In the genomic region with DNA sequence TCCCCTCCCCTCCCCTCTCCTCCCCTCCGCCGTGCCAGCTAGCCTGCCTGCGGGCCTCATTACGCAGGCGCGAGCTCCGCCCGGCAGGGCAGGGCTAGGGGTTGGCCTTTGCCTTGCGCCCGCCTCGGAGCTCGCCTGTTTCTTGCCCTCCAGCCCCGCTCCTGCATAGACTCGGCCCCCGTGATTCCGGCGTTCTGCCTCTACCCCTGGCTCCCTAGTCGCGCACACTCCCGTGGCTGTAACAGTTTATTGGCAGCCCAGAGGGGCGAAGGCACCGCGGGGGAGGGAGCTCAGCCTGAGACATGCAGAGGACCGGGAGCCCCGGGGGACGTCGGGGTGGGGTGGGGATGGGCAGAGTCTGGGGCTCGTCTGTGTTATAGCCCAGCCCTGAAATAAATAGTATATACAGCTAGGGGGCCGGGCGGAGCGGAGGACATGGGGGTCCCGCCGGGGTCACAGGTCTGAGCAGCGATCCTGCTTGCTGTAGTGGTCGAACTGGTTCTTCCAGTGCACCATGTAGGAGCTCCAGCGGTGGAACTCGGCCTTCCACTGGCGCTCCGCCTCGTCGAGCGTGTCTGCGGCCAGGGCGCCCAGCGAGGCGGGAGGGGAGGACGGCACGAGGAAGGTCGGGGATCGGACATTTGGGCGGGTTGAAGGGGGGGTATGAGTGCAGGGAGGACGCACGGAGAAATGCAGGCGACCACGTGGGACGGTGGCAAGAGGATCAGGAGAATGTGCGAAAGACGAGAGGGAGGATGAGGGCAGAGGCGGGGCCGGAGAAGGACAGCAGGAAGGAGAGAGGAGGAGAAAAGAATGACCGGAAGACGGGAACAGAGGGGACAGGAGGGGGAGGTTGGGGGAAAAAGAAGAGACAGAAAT, we compare ENCODE assay signal across 8 cellular contexts. TPM values are rescaled to one million over a fixed set of nuclear protein-coding genes. Genes with fewer than 3 reads are reported as not detected.
DNase-seq lines count a peak whose midpoint lies in the region; ATAC-seq and TF ChIP-seq lines count a peak whose summit lies in the region.

No MANE protein-coding gene starts in this region.

- intact Hi-C loops in left ventricle myocardium superior (cut with micrococcal nuclease), result no loop called here
- intact Hi-C loops in prostate gland (cut with DNase I), result no loop called here

- H3K27ac ChIP-seq in prostate gland, result peak overlapping the region; percentile 96 to 97

- H3K4me3 ChIP-seq in GM12865 (ENCODE audit: low read depth, low read length), result peak overlapping the region; percentile 69
- H3K4me3 ChIP-seq in prostate gland, result peak overlapping the region; percentile 43 to 54

- WGBS in prostate gland, result under 1% methylated on average over 55 of the region's 62 CpGs

- peak; percentile 86 for TF ChIP-seq POLR2A in prostate gland (IDR thresholded peaks at IDR 0.05)

- ATAC-seq in HG02763 (IDR thresholded peaks at IDR 0.05; ENCODE audit: unreplicated experiment) (peak; percentile 77), left ventricle myocardium superior (peak; percentile 93)

- H3K27me3 ChIP-seq in prostate gland (replicated peaks; ENCODE audit: insufficient read depth), result no peaks in the 10 kb centered on the region

- peaks cover 9 to 19% of the 10 kb centered on the region in 2 donors for H3K36me3 ChIP-seq in prostate gland

- DNase-seq in GM12865 (ENCODE audit: low read depth), result peak; percentile 95
- DNase-seq in NCI-H1694 (lab: John Stamatoyannopoulos, UW), result peak; percentile 84
- DNase-seq in T-helper 1 cell, result peak; percentile 87 to 94 (median 91)
- peak; percentile 76 for DNase-seq in amniotic stem cell (lab: John Stamatoyannopoulos, UW)
- DNase-seq in left ventricle myocardium superior, result peak; percentile 96
- DNase-seq in prostate gland (ENCODE audit: low spot score), result peak; percentile 91
- DNase-seq in ureter (ENCODE audit: low spot score), result peak; percentile 95

- no peaks in the 10 kb centered on the region for H3K9me3 ChIP-seq in prostate gland

- TF ChIP-seq CTCF in GM12865 (IDR thresholded peaks at IDR 0.05; ENCODE audit: insufficient read depth, low read depth, low read length, missing control alignments) (no peak), prostate gland (IDR thresholded peaks at IDR 0.05) (peak in 1 of 4 experiments; percentile 10)

- H3K4me1 ChIP-seq in prostate gland (replicated peaks), result peaks cover 21% of the 10 kb centered on the region

RNA-seq across cellular contexts. Expression of a gene that starts 0.5 kb away (rescaled TPM):
- 1.9 TPM for total RNA-seq in left ventricle myocardium superior
- 1 to 10 TPM; 6.4 to 8.4 TPM for total RNA-seq in prostate gland
- total RNA-seq in ureter, result 4.6 TPM

RNA-seq across cellular contexts. Expression of a gene that starts 5.7 kb away (rescaled TPM):
- total RNA-seq in left ventricle myocardium superior (0.40 TPM), prostate gland (10 to 100 TPM in 1 of 2 donors, 1 to 10 TPM in 1; 6.6 to 17.5 TPM), ureter (4.0 TPM)

RNA-seq across cellular contexts. Expression of a gene that starts 15.1 kb away (rescaled TPM):
- total RNA-seq in left ventricle myocardium superior (63.2 TPM), prostate gland (100 to 1,000 TPM; 105 to 182 TPM), ureter (133 TPM)

RNA-seq across cellular contexts. Expression of a gene that starts 22.8 kb away (rescaled TPM):
- total RNA-seq in left ventricle myocardium superior (13.6 TPM), prostate gland (100 to 1,000 TPM in 1 of 2 donors, 10 to 100 TPM in 1; 65.9 to 113 TPM), ureter (120 TPM)

RNA-seq across cellular contexts. Expression of a gene that starts 37.5 kb away (rescaled TPM):
- total RNA-seq in left ventricle myocardium superior (9.0 TPM), prostate gland (10 to 100 TPM; 22.0 to 29.4 TPM), ureter (41.9 TPM)

Comparison
In these comparisons a context has a peak if more than half of its experiments do, and no peak if none do; other contexts are left out.
1. Peak in every context shown above with its lines: DNase-seq, ATAC-seq, H3K4me3 ChIP-seq and H3K27ac ChIP-seq.